Comparison of ENCODE assay signal across 11 cellular contexts in the genomic region with DNA sequence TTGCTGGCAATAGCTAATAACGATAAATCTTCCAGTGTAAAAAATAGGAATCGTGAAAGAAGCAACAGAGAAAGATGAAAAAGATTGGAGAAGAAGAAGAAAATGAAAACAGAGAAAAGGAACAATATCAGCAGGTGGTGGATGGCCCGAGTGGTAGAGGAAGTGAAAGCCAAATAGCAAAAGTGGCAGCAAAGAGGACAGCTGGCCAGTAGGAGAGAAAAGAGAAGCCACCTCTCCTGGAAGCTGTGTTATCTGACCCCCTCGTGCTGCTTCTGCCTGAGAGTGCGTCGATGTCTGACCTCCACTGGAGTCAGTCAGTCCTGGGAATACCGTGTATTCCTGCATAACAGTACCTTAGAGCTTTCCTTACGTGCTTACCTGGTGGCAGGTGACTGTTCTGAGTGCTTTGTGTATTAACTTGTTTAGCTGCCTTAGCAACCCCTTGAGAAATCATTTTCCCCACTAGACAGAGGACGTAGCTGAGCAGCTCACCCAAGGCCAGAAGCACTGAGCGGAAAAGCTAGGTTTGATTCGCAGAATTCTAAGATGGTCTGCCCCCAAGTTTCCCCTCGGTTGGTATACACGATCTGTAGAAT.
DNase-seq lines count a peak whose midpoint lies in the region; ATAC-seq, FAIRE-seq and TF ChIP-seq lines count a peak whose summit lies in the region.
"Had no signal": no experiment of that assay in that cellular context is flagged by ENCODE, and none has a peak within 500 bp of the region (broad histone marks: within the 10 kb centered on the region; RNA-seq: fewer than 3 reads in every experiment).

No MANE protein-coding gene starts in this region.

- H3F3A ChIP-seq in MM.1S (ENCODE audit: insufficient read depth, low read length) = no peaks in the 10 kb centered on the region

- WGBS in liver = 67% methylated on average over 13 of the region's 13 CpGs

- no peak for TF ChIP-seq POLR2A in GM12891 (IDR thresholded peaks at IDR 0.05; ENCODE audit: low read depth, low read length)

- no peaks in the 10 kb centered on the region for H3K9me2 ChIP-seq in MM.1S (replicated peaks; ENCODE audit: insufficient read depth, low read length)

- H3K27me3 ChIP-seq in MM.1S (replicated peaks; ENCODE audit: insufficient read depth, low read length) (no peaks in the 10 kb centered on the region), liver (ENCODE audit: control insufficient read depth in 4 of 4, insufficient read depth in 4 of 4, low read length in 3 of 4) (no peaks in the 10 kb centered on the region)

- FAIRE-seq in GM12891 (lab: Jason Lieb, UNC) = no peak
- FAIRE-seq: endothelial cell of umbilical vein had no signal

- H3K36me3 ChIP-seq in MM.1S (replicated peaks; ENCODE audit: insufficient read depth, low read length) (no peaks in the 10 kb centered on the region), liver (ENCODE audit: control insufficient read depth in 4 of 4, insufficient read depth in 3 of 4, low read depth in 1 of 4, low read length in 3 of 4) (no peaks in the 10 kb centered on the region)

- no peak overlapping the region for H3K27ac ChIP-seq in MM.1S (ENCODE audit: low read length)
- H3K27ac ChIP-seq in liver (ENCODE audit: low read depth in 1 of 2, low read length in 2 of 2) = peak overlapping the region; percentile 51 to 62

- H3K9ac ChIP-seq in MM.1S (ENCODE audit: low read length) (no peak overlapping the region), liver (ENCODE audit: low read depth in 1 of 2, low read length in 2 of 2) (no peak overlapping the region)

- H3K4me1 ChIP-seq in MM.1S (ENCODE audit: low read length) (peaks cover 4% of the 10 kb centered on the region), liver (ENCODE audit: control insufficient read depth in 4 of 4, insufficient read depth in 4 of 4, low read length in 3 of 4) (peaks cover 5 to 45% (median 28%) of the 10 kb centered on the region in 4 donors)

- no peaks in the 10 kb centered on the region for H4K20me1 ChIP-seq in MM.1S (ENCODE audit: insufficient read depth, low read length)

- DNase-seq in GM12891 (ENCODE audit: insufficient read length, low spot score) (no peak), MM.1S (peak; percentile 8), NOMO-1 treated with DMSO at 0.1 percent for 48 hours (lab: John Stamatoyannopoulos, UW; ENCODE audit: unreplicated experiment) (peak; percentile 83), HT-29 (ENCODE audit: low spot score) (no peak), NCI-H1694 treated with DMSO at 0.1 percent for 48 hours (lab: John Stamatoyannopoulos, UW) (no peak)
- DNase-seq: activated CD4-positive, alpha-beta T cell treated with anti-CD3 and anti-CD28 coated beads, Interleukin-2, amount 50 U/mL, for 4 hours; COR-L47 had no signal

- TF ChIP-seq RAD21 in liver (IDR thresholded peaks at IDR 0.05) = no peak

- H2AFZ ChIP-seq in MM.1S (ENCODE audit: low read length) = no peak overlapping the region

- H3K79me2 ChIP-seq in MM.1S (ENCODE audit: low read length) = no peaks in the 10 kb centered on the region

- TF ChIP-seq CTCF in MM.1S (IDR thresholded peaks at IDR 0.05; ENCODE audit: low read length) (no peak), liver (IDR thresholded peaks at IDR 0.05; ENCODE audit: low read depth, low read length, missing input control) (no peak)

- H3K4me2 ChIP-seq in MM.1S (ENCODE audit: low read depth, low read length) = peak overlapping the region; percentile 17; the same call in 1 of the 2 replicates

- H3K9me3 ChIP-seq in MM.1S (replicated peaks; ENCODE audit: insufficient read depth, low read length) = no peaks in the 10 kb centered on the region
- H3K9me3 ChIP-seq in liver (ENCODE audit: control insufficient read depth in 4 of 4, low read length in 3 of 4) = no peaks in the 10 kb centered on the region

- ATAC-seq in HG02870 (IDR thresholded peaks at IDR 0.05; ENCODE audit: unreplicated experiment) (no peak), GM18909 (IDR thresholded peaks at IDR 0.05; ENCODE audit: poor library complexity, unreplicated experiment) (no peak)

- H3K4me3 ChIP-seq in MM.1S (ENCODE audit: low read length) (no peak overlapping the region), liver (ENCODE audit: low read depth in 1 of 3, low read length in 3 of 3) (no peak overlapping the region)

TF ChIP-seq in GM12891, 5 proteins besides CTCF, POLR2A, EP300 and RAD21:
- TF ChIP-seq POLR2AphosphoS5 (IDR thresholded peaks at IDR 0.05; ENCODE audit: low read depth, low read length) (no peak), SPI1 (IDR thresholded peaks at IDR 0.05; ENCODE audit: low read depth, low read length) (peak; percentile 68)
TF ChIP-seq in GM12891: peak in this region for 1.

TF ChIP-seq in liver, 16 proteins besides CTCF, POLR2A, EP300 and RAD21:
- TF ChIP-seq, protein P1, sequence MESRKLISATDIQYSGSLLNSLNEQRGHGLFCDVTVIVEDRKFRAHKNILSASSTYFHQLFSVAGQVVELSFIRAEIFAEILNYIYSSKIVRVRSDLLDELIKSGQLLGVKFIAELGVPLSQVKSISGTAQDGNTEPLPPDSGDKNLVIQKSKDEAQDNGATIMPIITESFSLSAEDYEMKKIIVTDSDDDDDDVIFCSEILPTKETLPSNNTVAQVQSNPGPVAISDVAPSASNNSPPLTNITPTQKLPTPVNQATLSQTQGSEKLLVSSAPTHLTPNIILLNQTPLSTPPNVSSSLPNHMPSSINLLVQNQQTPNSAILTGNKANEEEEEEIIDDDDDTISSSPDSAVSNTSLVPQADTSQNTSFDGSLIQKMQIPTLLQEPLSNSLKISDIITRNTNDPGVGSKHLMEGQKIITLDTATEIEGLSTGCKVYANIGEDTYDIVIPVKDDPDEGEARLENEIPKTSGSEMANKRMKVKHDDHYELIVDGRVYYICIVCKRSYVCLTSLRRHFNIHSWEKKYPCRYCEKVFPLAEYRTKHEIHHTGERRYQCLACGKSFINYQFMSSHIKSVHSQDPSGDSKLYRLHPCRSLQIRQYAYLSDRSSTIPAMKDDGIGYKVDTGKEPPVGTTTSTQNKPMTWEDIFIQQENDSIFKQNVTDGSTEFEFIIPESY (IDR thresholded peaks at IDR 0.05) = no peak
- TF ChIP-seq EGR1 (IDR thresholded peaks at IDR 0.05; ENCODE audit: low read depth in 2 of 2) = no peak
- TF ChIP-seq, protein P2, sequence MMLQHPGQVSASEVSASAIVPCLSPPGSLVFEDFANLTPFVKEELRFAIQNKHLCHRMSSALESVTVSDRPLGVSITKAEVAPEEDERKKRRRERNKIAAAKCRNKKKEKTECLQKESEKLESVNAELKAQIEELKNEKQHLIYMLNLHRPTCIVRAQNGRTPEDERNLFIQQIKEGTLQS (IDR thresholded peaks at IDR 0.05) = no peak
- no peak for TF ChIP-seq TAF1 (conservative IDR thresholded peaks at IDR 0.05)
- TF ChIP-seq HNF4A (conservative IDR thresholded peaks at IDR 0.05) = no peak
- TF ChIP-seq FOXA1 (IDR thresholded peaks at IDR 0.05) = no peak
- TF ChIP-seq HNF4G (IDR thresholded peaks at IDR 0.05) = no peak
- TF ChIP-seq, protein P3, sequence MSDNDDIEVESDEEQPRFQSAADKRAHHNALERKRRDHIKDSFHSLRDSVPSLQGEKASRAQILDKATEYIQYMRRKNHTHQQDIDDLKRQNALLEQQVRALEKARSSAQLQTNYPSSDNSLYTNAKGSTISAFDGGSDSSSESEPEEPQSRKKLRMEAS (IDR thresholded peaks at IDR 0.05) = no peak
- no peak for TF ChIP-seq NR2F2 (IDR thresholded peaks at IDR 0.05)
- TF ChIP-seq GABPA (IDR thresholded peaks at IDR 0.05 in 1 of 2, conservative IDR thresholded peaks at IDR 0.05 in 1 of 2) = no peak
- TF ChIP-seq FOXA2 (IDR thresholded peaks at IDR 0.05) = no peak
- TF ChIP-seq JUND (IDR thresholded peaks at IDR 0.05) = no peak
- TF ChIP-seq YY1 (IDR thresholded peaks at IDR 0.05) = no peak
- TF ChIP-seq RXRA (IDR thresholded peaks at IDR 0.05) = no peak
- TF ChIP-seq SP1 (IDR thresholded peaks at IDR 0.05) = no peak
- TF ChIP-seq, protein P4, sequence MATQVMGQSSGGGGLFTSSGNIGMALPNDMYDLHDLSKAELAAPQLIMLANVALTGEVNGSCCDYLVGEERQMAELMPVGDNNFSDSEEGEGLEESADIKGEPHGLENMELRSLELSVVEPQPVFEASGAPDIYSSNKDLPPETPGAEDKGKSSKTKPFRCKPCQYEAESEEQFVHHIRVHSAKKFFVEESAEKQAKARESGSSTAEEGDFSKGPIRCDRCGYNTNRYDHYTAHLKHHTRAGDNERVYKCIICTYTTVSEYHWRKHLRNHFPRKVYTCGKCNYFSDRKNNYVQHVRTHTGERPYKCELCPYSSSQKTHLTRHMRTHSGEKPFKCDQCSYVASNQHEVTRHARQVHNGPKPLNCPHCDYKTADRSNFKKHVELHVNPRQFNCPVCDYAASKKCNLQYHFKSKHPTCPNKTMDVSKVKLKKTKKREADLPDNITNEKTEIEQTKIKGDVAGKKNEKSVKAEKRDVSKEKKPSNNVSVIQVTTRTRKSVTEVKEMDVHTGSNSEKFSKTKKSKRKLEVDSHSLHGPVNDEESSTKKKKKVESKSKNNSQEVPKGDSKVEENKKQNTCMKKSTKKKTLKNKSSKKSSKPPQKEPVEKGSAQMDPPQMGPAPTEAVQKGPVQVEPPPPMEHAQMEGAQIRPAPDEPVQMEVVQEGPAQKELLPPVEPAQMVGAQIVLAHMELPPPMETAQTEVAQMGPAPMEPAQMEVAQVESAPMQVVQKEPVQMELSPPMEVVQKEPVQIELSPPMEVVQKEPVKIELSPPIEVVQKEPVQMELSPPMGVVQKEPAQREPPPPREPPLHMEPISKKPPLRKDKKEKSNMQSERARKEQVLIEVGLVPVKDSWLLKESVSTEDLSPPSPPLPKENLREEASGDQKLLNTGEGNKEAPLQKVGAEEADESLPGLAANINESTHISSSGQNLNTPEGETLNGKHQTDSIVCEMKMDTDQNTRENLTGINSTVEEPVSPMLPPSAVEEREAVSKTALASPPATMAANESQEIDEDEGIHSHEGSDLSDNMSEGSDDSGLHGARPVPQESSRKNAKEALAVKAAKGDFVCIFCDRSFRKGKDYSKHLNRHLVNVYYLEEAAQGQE (IDR thresholded peaks at IDR 0.05) = no peak

Comparison
In these comparisons a context has a peak if more than half of its experiments do, and no peak if none do; other contexts are left out.
1. DNase-seq: peak in MM.1S (single experiment) and NOMO-1 treated with DMSO at 0.1 percent for 48 hours (single experiment); none in GM12891 (single experiment), HT-29 (single experiment) and NCI-H1694 treated with DMSO at 0.1 percent for 48 hours (single experiment).